In genomic region chr7:157851501-157852067, GRCh38 we compare ENCODE assay signal across 9 cellular contexts.
DNase-seq lines count a peak whose midpoint lies in the region; ATAC-seq, FAIRE-seq and TF ChIP-seq lines count a peak whose summit lies in the region.
"Had no signal": no experiment of that assay in that cellular context is flagged by ENCODE, and none has a peak within 500 bp of the region (broad histone marks: within the 10 kb centered on the region; RNA-seq: fewer than 3 reads in every experiment).

No MANE protein-coding gene starts in this region.

- peak; percentile 37 for DNase-seq in DMS 273 (lab: John Stamatoyannopoulos, UW; ENCODE audit: unreplicated experiment)
- DNase-seq in DMS 273 treated with DMSO at 0.1 percent for 48 hours (lab: John Stamatoyannopoulos, UW), result no peak
- peak; percentile 53 to 79 for DNase-seq in activated CD4-positive, alpha-beta T cell treated with anti-CD3 and anti-CD28 coated beads, Interleukin-2, amount 50 U/mL, for 24 hours (ENCODE audit: low read depth in 1 of 2, low spot score in 1 of 2)
- no peak for DNase-seq in esophagus squamous epithelium (lab: John Stamatoyannopoulos, UW)
- peak; percentile 59 for DNase-seq in urothelium cell line (ENCODE audit: low spot score)
- no peak for DNase-seq in uterus

- intact Hi-C loops in esophagus squamous epithelium (cut with DNase I) (no loop called here), uterus (cut with DNase I; ENCODE audit: low total_unique reads) (no loop called here)

- H3K4me3 ChIP-seq in esophagus squamous epithelium (peak overlapping the region in 3 of 4 donors; percentile 11 to 49 (median 25)), rectal smooth muscle tissue (ENCODE audit: low read length) (peak overlapping the region; percentile 21), uterus (no peak overlapping the region)

- no peak overlapping the region for H3K9ac ChIP-seq in rectal smooth muscle tissue (ENCODE audit: low read length)

- peak overlapping the region in 3 of 4 donors; percentile 31 to 66 (median 55) for H3K27ac ChIP-seq in esophagus squamous epithelium
- H3K27ac ChIP-seq in rectal smooth muscle tissue (ENCODE audit: low read depth, low read length), result no peak overlapping the region
- H3K27ac ChIP-seq in uterus, result no peak overlapping the region
- H3K27ac ChIP-seq: 22Rv1 had no signal

- no peak for FAIRE-seq in urothelium cell line (lab: Jason Lieb, UNC)

- TF ChIP-seq CTCF in esophagus squamous epithelium (IDR thresholded peaks at IDR 0.05), result no peak
- no peak for TF ChIP-seq CTCF in uterus (IDR thresholded peaks at IDR 0.05)

- 17 to 19% methylated on average over 15 to 20 of the region's 20 CpGs for WGBS in esophagus squamous epithelium, 2 donors

- no peaks in the 10 kb centered on the region for H3K36me3 ChIP-seq in esophagus squamous epithelium
- H3K36me3 ChIP-seq in rectal smooth muscle tissue (ENCODE audit: control insufficient read depth, insufficient read depth, low read length), result no peaks in the 10 kb centered on the region
- no peaks in the 10 kb centered on the region for H3K36me3 ChIP-seq in uterus

- H3K4me1 ChIP-seq in esophagus squamous epithelium (peaks cover 3 to 12% (median 4%) of the 10 kb centered on the region in 3 donors), rectal smooth muscle tissue (ENCODE audit: control insufficient read depth, insufficient read depth, low read length) (no peaks in the 10 kb centered on the region), uterus (no peaks in the 10 kb centered on the region)

- no peak for ATAC-seq in HG03139 (IDR thresholded peaks at IDR 0.05; ENCODE audit: unreplicated experiment)

- H3K27me3 ChIP-seq in esophagus squamous epithelium (no peaks in the 10 kb centered on the region), rectal smooth muscle tissue (ENCODE audit: control insufficient read depth, insufficient read depth, low read length) (no peaks in the 10 kb centered on the region), uterus (no peaks in the 10 kb centered on the region)

- H3K9me3 ChIP-seq in esophagus squamous epithelium (no peaks in the 10 kb centered on the region), uterus (no peaks in the 10 kb centered on the region)

- no peak for TF ChIP-seq POLR2A in esophagus squamous epithelium (IDR thresholded peaks at IDR 0.05)
- TF ChIP-seq POLR2A in uterus (IDR thresholded peaks at IDR 0.05), result no peak

Comparison
In these comparisons a context has a peak if more than half of its experiments do, and no peak if none do; other contexts are left out.
1. DNase-seq: peak in DMS 273 (single experiment), activated CD4-positive, alpha-beta T cell treated with anti-CD3 and anti-CD28 coated beads, Interleukin-2, amount 50 U/mL, for 24 hours (2 of 2) and urothelium cell line (single experiment); none in DMS 273 treated with DMSO at 0.1 percent for 48 hours (single experiment), esophagus squamous epithelium (single experiment) and uterus (0 of 2).
2. H3K27ac ChIP-seq: peak in esophagus squamous epithelium (3 of 4); none in rectal smooth muscle tissue (single experiment) and uterus (0 of 2).
3. H3K4me3 ChIP-seq: peak in esophagus squamous epithelium (3 of 4) and rectal smooth muscle tissue (single experiment); none in uterus (0 of 2).